In the genomic region with DNA sequence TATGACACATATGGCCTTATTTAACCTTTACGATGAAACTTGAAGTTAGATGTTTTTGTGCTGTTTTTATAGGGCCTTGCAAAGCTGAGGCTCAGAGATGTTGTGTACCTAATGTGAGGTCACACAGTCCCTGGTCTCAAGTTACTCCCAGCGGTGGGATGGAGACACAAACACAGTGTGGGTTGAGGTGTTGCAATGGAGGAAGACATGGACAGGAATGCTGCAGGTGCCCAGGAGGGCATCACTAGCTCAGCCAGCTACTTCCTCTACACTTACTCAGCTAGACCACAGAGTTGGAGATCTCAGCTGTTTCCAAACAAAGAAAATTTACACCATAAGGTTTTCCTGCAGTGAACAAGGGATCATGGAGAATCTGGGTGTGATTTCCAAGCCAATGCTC, we compare ENCODE assay signal across 20 cellular contexts. TPM values are rescaled to one million over a fixed set of nuclear protein-coding genes. Genes with fewer than 3 reads are reported as not detected.
DNase-seq lines count a peak whose midpoint lies in the region; ATAC-seq, FAIRE-seq and TF ChIP-seq lines count a peak whose summit lies in the region.
"Had no signal": no experiment of that assay in that cellular context is flagged by ENCODE, and none has a peak within 500 bp of the region (broad histone marks: within the 10 kb centered on the region; RNA-seq: fewer than 3 reads in every experiment).

No MANE protein-coding gene starts in this region.

- H3K79me2 ChIP-seq in PC-3 (ENCODE audit: low read length) = no peaks in the 10 kb centered on the region

- no peaks in the 10 kb centered on the region for H3F3A ChIP-seq in PC-3 (ENCODE audit: low read length, unreplicated experiment)

- ATAC-seq in PC-3 = peak; percentile 68
- ATAC-seq in pancreas = no peak

- DNase-seq in DMS53 (lab: John Stamatoyannopoulos, UW) (peak; percentile 51), DMS53 treated with DMSO at 0.1 percent for 48 hours (lab: John Stamatoyannopoulos, UW; ENCODE audit: unreplicated experiment) (no peak), PC-3 (peak; percentile 77), kidney tubule cell (ENCODE audit: low spot score) (peak; percentile 47), activated T-cell treated with anti-CD3 and anti-CD28 coated beads for 4 hours (no peak), NCI-H2196 treated with DMSO at 0.1 percent for 48 hours (lab: John Stamatoyannopoulos, UW; ENCODE audit: unreplicated experiment) (no peak), pancreas (no peak)
- DNase-seq: Calu3; CD4-positive, CD25-positive, alpha-beta regulatory T cell; DMS 273 treated with DMSO at 0.1 percent for 48 hours; DMS79 treated with DMSO at 0.1 percent for 48 hours; EL; GOT3 had no signal

- no TSS peak for BruUV-seq in PC-3 (replicated peaks; lab: Mats Ljungman, UMichigan)

- TF ChIP-seq CTCF in PC-3 (conservative IDR thresholded peaks at IDR 0.05; ENCODE audit: low read depth, low read length) (no peak), pancreas (IDR thresholded peaks at IDR 0.05) (no peak)

- no peak overlapping the region for H3K4me3 ChIP-seq in PC-3 (ENCODE audit: low read length)
- no peak overlapping the region for H3K4me3 ChIP-seq in pancreas
- H3K4me3 ChIP-seq: HAP-1 had no signal

- H3K4me1 ChIP-seq in PC-3 (ENCODE audit: insufficient read depth, low read length) (peaks cover 14% of the 10 kb centered on the region), pancreas (no peaks in the 10 kb centered on the region)
- H3K4me1 ChIP-seq: HAP-1 had no signal

- no peaks in the 10 kb centered on the region for H3K9me3 ChIP-seq in PC-3 (ENCODE audit: low read length)
- no peaks in the 10 kb centered on the region for H3K9me3 ChIP-seq in pancreas
- H3K9me3 ChIP-seq: HAP-1 had no signal

- 85 to 92% methylated on average over 2 of the region's 2 CpGs for WGBS in pancreas, 2 donors

- H2AFZ ChIP-seq in PC-3 (ENCODE audit: low read length) = no peak overlapping the region

- no peaks in the 10 kb centered on the region for H3K27me3 ChIP-seq in PC-3 (ENCODE audit: low read length)
- H3K27me3 ChIP-seq in pancreas = no peaks in the 10 kb centered on the region

- no peaks in the 10 kb centered on the region for H3K9me2 ChIP-seq in PC-3 (replicated peaks; ENCODE audit: low read length)

- FAIRE-seq in pancreas (lab: Jason Lieb, UNC) = no peak
- FAIRE-seq: G401.6, GM12891, HTR-8/SVneo had no signal

- H3K27ac ChIP-seq in PC-3 (ENCODE audit: low read length) = no peak overlapping the region
- no peak overlapping the region for H3K27ac ChIP-seq in pancreas
- H3K27ac ChIP-seq: 22Rv1 had no signal

- intact Hi-C loops in PC-3 (cut with micrococcal nuclease) (no loop called here), pancreas (cut with DNase I) (no loop called here)

- CTCF ChIA-PET in PC-3 (lab: Charles Lee) = no interaction called here

- H3K36me3 ChIP-seq in PC-3 (ENCODE audit: low read depth, low read length) (no peaks in the 10 kb centered on the region), pancreas (no peaks in the 10 kb centered on the region)
- H3K36me3 ChIP-seq: HAP-1 had no signal

- no peaks in the 10 kb centered on the region for H4K20me1 ChIP-seq in PC-3 (ENCODE audit: low read length)

- no peak overlapping the region for H3K9ac ChIP-seq in PC-3 (ENCODE audit: low read length)

- POLR2A ChIA-PET in PC-3 (lab: Charles Lee; ENCODE audit: unreplicated experiment) = no interaction called here

- H3K4me2 ChIP-seq in PC-3 (ENCODE audit: low read length) = no peak overlapping the region

RNA-seq across cellular contexts. Expression of gene LHX5, which starts 15.5 kb away (rescaled TPM):
- total RNA-seq in PC-3 (2014; rRNA removed) (0.23 and 0.26 TPM in 2 replicates), pancreas (not detected)
- not detected for polyA plus RNA-seq in pancreas
- total RNA-seq: A673; Calu3; CD4-positive, CD25-positive, alpha-beta regulatory T cell had no signal
- polyA plus RNA-seq: BJ; CD4-positive, CD25-positive, alpha-beta regulatory T cell had no signal

RNA-seq across cellular contexts. Expression of gene SDSL, which starts 34.0 kb away (rescaled TPM):
- total RNA-seq in PC-3 (2014; rRNA removed) (14.0 and 19.9 TPM in 2 replicates), pancreas (10 to 100 TPM in 2 of 6 donors, 1 to 10 TPM in 4; 5.4 to 13.2 (median 8.3) TPM)
- 10 to 100 TPM; 10.4 to 14.2 TPM for polyA plus RNA-seq in pancreas
- total RNA-seq: CD4-positive, CD25-positive, alpha-beta regulatory T cell had no signal

RNA-seq across cellular contexts. Expression of gene SDS, which starts 52.5 kb away (rescaled TPM):
- not detected in 2 replicates for total RNA-seq in PC-3 (2014; rRNA removed)
- total RNA-seq in pancreas = 1 to 10 TPM in 2 of 6 donors, under 1 TPM in 2, not detected in 2; 0.14 to 3.4 (median 1.8) TPM
- under 1 TPM; 0.21 to 0.30 TPM for polyA plus RNA-seq in pancreas
- total RNA-seq: A673; CD4-positive, CD25-positive, alpha-beta regulatory T cell had no signal
- polyA plus RNA-seq: BJ; CD4-positive, CD25-positive, alpha-beta regulatory T cell had no signal

Comparison
In these comparisons a context has a peak if more than half of its experiments do, and no peak if none do; other contexts are left out.
1. DNase-seq: peak in DMS53 (single experiment), PC-3 (single experiment) and kidney tubule cell (single experiment); none in DMS53 treated with DMSO at 0.1 percent for 48 hours (single experiment), activated T-cell treated with anti-CD3 and anti-CD28 coated beads for 4 hours (single experiment), NCI-H2196 treated with DMSO at 0.1 percent for 48 hours (single experiment) and pancreas (0 of 6).